In the genomic region with DNA sequence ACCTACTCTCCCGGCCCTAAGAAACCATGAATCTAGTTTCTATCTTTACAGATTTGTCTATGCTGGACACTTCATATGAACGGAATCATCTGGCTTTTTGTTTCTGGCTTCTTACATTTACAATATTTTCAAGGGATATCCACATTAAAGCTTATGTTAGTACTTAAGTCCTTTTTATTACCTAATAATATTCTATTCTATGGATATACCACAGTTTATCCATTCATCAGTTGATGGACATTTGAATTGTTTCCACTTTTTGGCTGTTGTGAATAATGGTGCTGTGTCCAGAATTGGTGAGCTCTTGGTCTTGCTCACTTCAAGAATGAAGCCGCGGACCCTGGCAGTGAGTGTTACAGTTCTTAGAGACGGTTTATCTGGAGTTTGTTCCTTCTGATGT, we compare ENCODE assay signal across 31 cellular contexts. TPM values are rescaled to one million over a fixed set of nuclear protein-coding genes. Genes with fewer than 3 reads are reported as not detected.
A peak's percentile ranks its signal among the peaks of the same experiment; 100 is the strongest.
DNase-seq lines count a peak whose midpoint lies in the region; ATAC-seq and TF ChIP-seq lines count a peak whose summit lies in the region.
"Had no signal": no experiment of that assay in that cellular context is flagged by ENCODE, and none has a peak within 500 bp of the region (broad histone marks: within the 10 kb centered on the region; RNA-seq: fewer than 3 reads in every experiment).

No MANE protein-coding gene starts in this region.

- no peaks in the 10 kb centered on the region for H3K27me3 ChIP-seq in SK-N-SH (ENCODE audit: insufficient read depth)
- H3K27me3 ChIP-seq: BE2C; BLaER1; BLaER1 treated with 17β-estradiol and CSF1 and Interleukin-3, amounts not matched to agents 10 nM and 100 nM had no signal

- no peak overlapping the region for H3K27ac Mint-ChIP-seq in endothelial cell (ENCODE audit: unreplicated experiment)
- no peak overlapping the region for H3K27ac Mint-ChIP-seq in activated T-helper 17 cell treated with anti-CD3 and anti-CD28 coated beads, Interleukin-2, amount 50 U/mL, for 72 hours
- H3K27ac Mint-ChIP-seq: B cell; CD14-positive monocyte; CD4-positive, alpha-beta memory T cell; CD4-positive, alpha-beta T cell; CD4-positive, CD25-positive, alpha-beta regulatory T cell; CD8-positive, alpha-beta memory T cell; CD8-positive, alpha-beta T cell had no signal

- peak overlapping the region; percentile 19 for H3K4me3 Mint-ChIP-seq in endothelial cell (ENCODE audit: unreplicated experiment)
- no peak overlapping the region for H3K4me3 Mint-ChIP-seq in activated T-helper 17 cell treated with anti-CD3 and anti-CD28 coated beads, Interleukin-2, amount 50 U/mL, for 72 hours
- H3K4me3 Mint-ChIP-seq: B cell; CD14-positive monocyte; CD4-positive, alpha-beta memory T cell; CD4-positive, alpha-beta T cell; CD4-positive, CD25-positive, alpha-beta regulatory T cell; CD8-positive, alpha-beta memory T cell; CD8-positive, alpha-beta T cell had no signal

- H3K4me1 Mint-ChIP-seq in endothelial cell (ENCODE audit: unreplicated experiment) = peaks cover 43% of the 10 kb centered on the region
- no peaks in the 10 kb centered on the region for H3K4me1 Mint-ChIP-seq in activated T-helper 17 cell treated with anti-CD3 and anti-CD28 coated beads, Interleukin-2, amount 50 U/mL, for 72 hours
- H3K4me1 Mint-ChIP-seq: CD14-positive monocyte; CD4-positive, CD25-positive, alpha-beta regulatory T cell; CD8-positive, alpha-beta memory T cell had no signal

- no peak for ATAC-seq in SK-N-SH treated with all-trans-retinoic acid at 6 μM for 48 hours
- ATAC-seq in activated T-helper 17 cell treated with anti-CD3 and anti-CD28 coated beads, Interleukin-2, amount 50 U/mL, for 72 hours (replicated peaks) = no peak
- ATAC-seq: A549; CD8-positive, alpha-beta T cell had no signal

- peaks cover 4 to 34% of the 10 kb centered on the region in 2 experiments; a peak in 2 of 4 replicates for H3K4me1 ChIP-seq in SK-N-SH (ENCODE audit: control insufficient read depth in 1 of 2, insufficient read depth in 2 of 2, low read depth in 1 of 2, low read length in 1 of 2)
- H3K4me1 ChIP-seq: A549, Caco-2 had no signal

- H3K27ac ChIP-seq in SK-N-SH (ENCODE audit: low read depth in 2 of 2, low read length in 1 of 2) = no peak overlapping the region
- H3K27ac ChIP-seq: 22Rv1; A549; BLaER1; BLaER1 treated with 17β-estradiol and CSF1 and Interleukin-3, amounts not matched to agents 10 nM and 100 nM; C4-2B had no signal

- H3K4me2 ChIP-seq in SK-N-SH = no peak overlapping the region
- H3K4me2 ChIP-seq: A549; BLaER1; BLaER1 treated with 17β-estradiol and CSF1 and Interleukin-3, amounts not matched to agents 10 nM and 100 nM had no signal

- peaks cover 40% of the 10 kb centered on the region for H3K36me3 Mint-ChIP-seq in endothelial cell (ENCODE audit: low read depth, unreplicated experiment)
- H3K36me3 Mint-ChIP-seq in activated T-helper 17 cell treated with anti-CD3 and anti-CD28 coated beads, Interleukin-2, amount 50 U/mL, for 72 hours (ENCODE audit: low read depth) = peaks cover 4% of the 10 kb centered on the region
- H3K36me3 Mint-ChIP-seq: CD8-positive, alpha-beta T cell had no signal

- POLR2A ChIA-PET in SK-N-SH (lab: Yijun Ruan, JAX) = no interaction called here

- H4K20me1 ChIP-seq in SK-N-SH (ENCODE audit: insufficient read depth) = no peaks in the 10 kb centered on the region
- H4K20me1 ChIP-seq: BLaER1 had no signal

- H3K9me3 ChIP-seq in SK-N-SH = no peaks in the 10 kb centered on the region
- H3K9me3 ChIP-seq: Caco-2 had no signal

- H3K4me3 ChIP-seq in SK-N-SH (ENCODE audit: low read depth in 2 of 2, low read length in 1 of 2) = no peak overlapping the region
- H3K4me3 ChIP-seq: A549; BLaER1; BLaER1 treated with 17β-estradiol and CSF1 and Interleukin-3, amounts not matched to agents 10 nM and 100 nM had no signal

- no peak overlapping the region for H3K9ac ChIP-seq in SK-N-SH
- H3K9ac ChIP-seq: BLaER1; BLaER1 treated with 17β-estradiol and CSF1 and Interleukin-3, amounts not matched to agents 10 nM and 100 nM had no signal

- WGBS in SK-N-SH (ENCODE audit: low lambda C conversion rate) = 73% methylated on average over 5 of the region's 5 CpGs

- TF ChIP-seq CTCF in SK-N-SH (IDR thresholded peaks at IDR 0.05) (no peak), endothelial cell (IDR thresholded peaks at IDR 0.05; ENCODE audit: unreplicated experiment) (no peak)

- peaks cover 2% of the 10 kb centered on the region for H3K27me3 Mint-ChIP-seq in endothelial cell (ENCODE audit: unreplicated experiment)
- no peaks in the 10 kb centered on the region for H3K27me3 Mint-ChIP-seq in activated T-helper 17 cell treated with anti-CD3 and anti-CD28 coated beads, Interleukin-2, amount 50 U/mL, for 72 hours
- H3K27me3 Mint-ChIP-seq: B cell; CD4-positive, alpha-beta memory T cell; CD4-positive, alpha-beta T cell; CD4-positive, CD25-positive, alpha-beta regulatory T cell; CD8-positive, alpha-beta memory T cell had no signal

- no peak overlapping the region for H2AFZ ChIP-seq in SK-N-SH (ENCODE audit: low read depth)

- CTCF ChIA-PET in SK-N-SH (lab: Yijun Ruan, JAX) = interaction anchor here (0.8 to 1.0 kb wide), 2 partner anchors 96 to 106 kb away, joined by 3 read pairs; a partner anchor contains a TSS

- no peak for TF ChIP-seq EP300 in SK-N-SH (IDR thresholded peaks at IDR 0.05; ENCODE audit: borderline replicate concordance in 1 of 2, low read depth in 1 of 2, low read length in 1 of 2)

- H3K9me2 ChIP-seq in SK-N-SH = no peaks in the 10 kb centered on the region

- no peaks in the 10 kb centered on the region for H3K9me3 Mint-ChIP-seq in endothelial cell (ENCODE audit: unreplicated experiment)
- no peaks in the 10 kb centered on the region for H3K9me3 Mint-ChIP-seq in activated T-helper 17 cell treated with anti-CD3 and anti-CD28 coated beads, Interleukin-2, amount 50 U/mL, for 72 hours
- H3K9me3 Mint-ChIP-seq: CD4-positive, alpha-beta memory T cell; CD4-positive, alpha-beta T cell; CD8-positive, alpha-beta memory T cell; CD8-positive, alpha-beta T cell had no signal

- peaks cover 32% of the 10 kb centered on the region for H3K79me2 ChIP-seq in SK-N-SH (ENCODE audit: insufficient read depth)

- peaks cover 0 to 13% of the 10 kb centered on the region in 2 experiments for H3K36me3 ChIP-seq in SK-N-SH (replicated peaks in 1 of 2; ENCODE audit: control insufficient read depth in 1 of 2, insufficient read depth in 2 of 2, low read length in 1 of 2)
- H3K36me3 ChIP-seq: BE2C, BLaER1 had no signal

- peaks cover 3% of the 10 kb centered on the region for H3F3A ChIP-seq in SK-N-SH (replicated peaks; ENCODE audit: insufficient read depth)

- DNase-seq in SK-N-SH (no peak), endothelial cell (ENCODE audit: low spot score) (no peak)
- DNase-seq: 8988T; ACHN; AML-193; BE2C; C1 segment of cervical spinal cord; Caco-2; Calu3; CD4-positive, alpha-beta memory T cell; CD4-positive, alpha-beta T cell; CD4-positive, CD25-positive, alpha-beta regulatory T cell; CD8-positive, alpha-beta memory T cell; CD8-positive, alpha-beta T cell; COR-L47; DMS 273 treated with DMSO at 0.1 percent for 48 hours; DMS153; DMS53; DMS79; DMS79 treated with DMSO at 0.1 percent for 48 hours; DND-41; EL had no signal

- TF ChIP-seq RAD21 in SK-N-SH (IDR thresholded peaks at IDR 0.05; ENCODE audit: low read length) = no peak

TF ChIP-seq in SK-N-SH treated with all-trans-retinoic acid at 6 μM for 48 hours, 23 proteins besides CTCF, POLR2A, EP300 and RAD21:
- TF ChIP-seq ZNF8 (CRISPR knock-in tag; IDR thresholded peaks at IDR 0.05) (peak; percentile 91), BACH2 (CRISPR knock-in tag; IDR thresholded peaks at IDR 0.05; ENCODE audit: borderline replicate concordance) (no peak)

TF ChIP-seq in SK-N-SH, 30 proteins besides CTCF, POLR2A, EP300 and RAD21 (continues in another document):
- TF ChIP-seq, protein P1, sequence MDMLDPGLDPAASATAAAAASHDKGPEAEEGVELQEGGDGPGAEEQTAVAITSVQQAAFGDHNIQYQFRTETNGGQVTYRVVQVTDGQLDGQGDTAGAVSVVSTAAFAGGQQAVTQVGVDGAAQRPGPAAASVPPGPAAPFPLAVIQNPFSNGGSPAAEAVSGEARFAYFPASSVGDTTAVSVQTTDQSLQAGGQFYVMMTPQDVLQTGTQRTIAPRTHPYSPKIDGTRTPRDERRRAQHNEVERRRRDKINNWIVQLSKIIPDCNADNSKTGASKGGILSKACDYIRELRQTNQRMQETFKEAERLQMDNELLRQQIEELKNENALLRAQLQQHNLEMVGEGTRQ (IDR thresholded peaks at IDR 0.05; ENCODE audit: borderline replicate concordance, low read depth, low read length) = no peak
- TF ChIP-seq FOXJ3 (CRISPR knock-in tag; IDR thresholded peaks at IDR 0.05) = no peak
- no peak for TF ChIP-seq RXRA (IDR thresholded peaks at IDR 0.05; ENCODE audit: borderline replicate concordance, low read depth)
- TF ChIP-seq, protein P2, sequence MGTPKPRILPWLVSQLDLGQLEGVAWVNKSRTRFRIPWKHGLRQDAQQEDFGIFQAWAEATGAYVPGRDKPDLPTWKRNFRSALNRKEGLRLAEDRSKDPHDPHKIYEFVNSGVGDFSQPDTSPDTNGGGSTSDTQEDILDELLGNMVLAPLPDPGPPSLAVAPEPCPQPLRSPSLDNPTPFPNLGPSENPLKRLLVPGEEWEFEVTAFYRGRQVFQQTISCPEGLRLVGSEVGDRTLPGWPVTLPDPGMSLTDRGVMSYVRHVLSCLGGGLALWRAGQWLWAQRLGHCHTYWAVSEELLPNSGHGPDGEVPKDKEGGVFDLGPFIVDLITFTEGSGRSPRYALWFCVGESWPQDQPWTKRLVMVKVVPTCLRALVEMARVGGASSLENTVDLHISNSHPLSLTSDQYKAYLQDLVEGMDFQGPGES (IDR thresholded peaks at IDR 0.05; ENCODE audit: low read depth, low read length) = no peak

RNA-seq across cellular contexts. Expression of a gene that starts 42.6 kb away (rescaled TPM):
- polyA plus RNA-seq in SK-N-SH (2012; rRNA removed) = 4.4 and 7.7 TPM in 2 replicates
- polyA plus RNA-seq in SK-N-SH (2012; cell fraction: cytosol; rRNA removed) = 4.0 and 4.8 TPM in 2 replicates
- 6.0 and 7.0 TPM in 2 replicates for polyA plus RNA-seq in SK-N-SH (2012; cell fraction: nucleus; rRNA removed)
- 114 TPM for total RNA-seq in endothelial cell (ENCODE audit: unreplicated experiment)
- 10 to 100 TPM; 11.6 to 14.0 TPM for total RNA-seq in activated T-helper 17 cell treated with anti-CD3 and anti-CD28 coated beads, Interleukin-2, amount 50 U/mL, for 72 hours
